In the genomic region with DNA sequence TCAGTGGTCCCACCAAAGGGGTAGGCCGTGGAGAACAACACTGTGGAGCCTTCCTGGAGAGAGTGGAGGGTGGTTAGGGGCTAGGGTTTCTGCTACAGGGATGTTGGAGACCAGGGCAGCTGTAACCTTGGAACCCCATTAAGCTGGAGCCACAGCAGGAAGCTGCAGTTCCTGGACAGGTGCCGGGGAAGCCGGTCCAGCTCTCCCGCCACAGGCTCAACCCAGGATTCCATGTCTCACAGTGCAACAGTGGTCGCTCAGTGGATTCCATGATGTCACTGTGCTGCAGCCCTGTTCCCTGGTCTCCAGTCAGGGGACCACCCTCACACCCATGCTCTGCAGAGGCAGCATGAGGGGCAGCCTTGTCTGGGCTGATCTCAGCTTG, we compare ENCODE assay signal across 16 cellular contexts.
DNase-seq lines count a peak whose midpoint lies in the region; ATAC-seq, FAIRE-seq and TF ChIP-seq lines count a peak whose summit lies in the region.
"Had no signal": no experiment of that assay in that cellular context is flagged by ENCODE, and none has a peak within 500 bp of the region (broad histone marks: within the 10 kb centered on the region; RNA-seq: fewer than 3 reads in every experiment).

No MANE protein-coding gene starts in this region.

- TF ChIP-seq CTCF in esophagus muscularis mucosa (IDR thresholded peaks at IDR 0.05): no peak
- TF ChIP-seq CTCF in spleen (IDR thresholded peaks at IDR 0.05 in 8 of 11, conservative IDR thresholded peaks at IDR 0.05 in 3 of 11): no peak

- FAIRE-seq in GM19239 (lab: Jason Lieb, UNC): no peak
- FAIRE-seq: D721Med, G401.6, GM12891, HepG2 had no signal

- DNase-seq in SJCRH30: peak in 1 of 2 experiments; percentile 80
- peak; percentile 87 for DNase-seq in esophagus muscularis mucosa (ENCODE audit: extremely low spot score)
- peak; percentile 21 for DNase-seq in skeletal muscle cell (ENCODE audit: low read depth)
- DNase-seq in GM19239 (ENCODE audit: insufficient read length, low spot score): no peak
- DNase-seq in spleen: no peak
- DNase-seq: BE2C; C1 segment of cervical spinal cord; Caco-2; CD4-positive, alpha-beta T cell; H7 had no signal

- no peak for TF ChIP-seq EP300 in esophagus muscularis mucosa (IDR thresholded peaks at IDR 0.05)

- H3K9me3 ChIP-seq in SJCRH30 (replicated peaks) (no peaks in the 10 kb centered on the region), esophagus muscularis mucosa (no peaks in the 10 kb centered on the region), spleen (no peaks in the 10 kb centered on the region)
- H3K9me3 ChIP-seq: BE2C, Caco-2 had no signal

- intact Hi-C loops in esophagus muscularis mucosa (cut with DNase I): no loop called here
- intact Hi-C loops in spleen (cut with DNase I; ENCODE audit: low total_unique reads): no loop called here

- H3K36me3 ChIP-seq in SJCRH30: no peaks in the 10 kb centered on the region
- no peaks in the 10 kb centered on the region for H3K36me3 ChIP-seq in esophagus muscularis mucosa
- H3K36me3 ChIP-seq in spleen: no peaks in the 10 kb centered on the region
- H3K36me3 ChIP-seq: BE2C had no signal

- TF ChIP-seq POLR2A in esophagus muscularis mucosa (IDR thresholded peaks at IDR 0.05; ENCODE audit: low read depth) (no peak), spleen (IDR thresholded peaks at IDR 0.05) (no peak)

- 81% methylated on average over 5 of the region's 5 CpGs for WGBS in esophagus muscularis mucosa
- 66 to 83% (median 78%) methylated on average over 1 to 5 of the region's 5 CpGs for WGBS in spleen, 5 donors

- H3K4me3 ChIP-seq in SJCRH30 (no peak overlapping the region), esophagus muscularis mucosa (no peak overlapping the region), skeletal muscle cell (ENCODE audit: low read depth, low read length) (no peak overlapping the region), spleen (no peak overlapping the region)
- H3K4me3 ChIP-seq: GM23338 had no signal

- ATAC-seq in esophagus mucosa: no peak
- ATAC-seq: GM23338 had no signal

- H3K4me1 ChIP-seq in SJCRH30: peaks cover 42% of the 10 kb centered on the region
- no peaks in the 10 kb centered on the region for H3K4me1 ChIP-seq in esophagus muscularis mucosa
- no peaks in the 10 kb centered on the region for H3K4me1 ChIP-seq in spleen
- H3K4me1 ChIP-seq: BE2C, Caco-2 had no signal

- H3K27ac ChIP-seq in SJCRH30: peak overlapping the region; percentile 91
- no peak overlapping the region for H3K27ac ChIP-seq in esophagus muscularis mucosa (replicated peaks in 1 of 4)
- no peak overlapping the region for H3K27ac ChIP-seq in spleen

- H3K27me3 ChIP-seq in SJCRH30 (no peaks in the 10 kb centered on the region), esophagus muscularis mucosa (no peaks in the 10 kb centered on the region), spleen (replicated peaks in 1 of 7) (peaks cover 0 to 6% (median 0%) of the 10 kb centered on the region in 7 donors)
- H3K27me3 ChIP-seq: BE2C had no signal

Comparison
In these comparisons a context has a peak if more than half of its experiments do, and no peak if none do; other contexts are left out.
1. DNase-seq: peak in esophagus muscularis mucosa (single experiment) and skeletal muscle cell (single experiment); none in GM19239 (single experiment) and spleen (single experiment).